Comparison of ENCODE assay signal across 7 cellular contexts in the genomic region with DNA sequence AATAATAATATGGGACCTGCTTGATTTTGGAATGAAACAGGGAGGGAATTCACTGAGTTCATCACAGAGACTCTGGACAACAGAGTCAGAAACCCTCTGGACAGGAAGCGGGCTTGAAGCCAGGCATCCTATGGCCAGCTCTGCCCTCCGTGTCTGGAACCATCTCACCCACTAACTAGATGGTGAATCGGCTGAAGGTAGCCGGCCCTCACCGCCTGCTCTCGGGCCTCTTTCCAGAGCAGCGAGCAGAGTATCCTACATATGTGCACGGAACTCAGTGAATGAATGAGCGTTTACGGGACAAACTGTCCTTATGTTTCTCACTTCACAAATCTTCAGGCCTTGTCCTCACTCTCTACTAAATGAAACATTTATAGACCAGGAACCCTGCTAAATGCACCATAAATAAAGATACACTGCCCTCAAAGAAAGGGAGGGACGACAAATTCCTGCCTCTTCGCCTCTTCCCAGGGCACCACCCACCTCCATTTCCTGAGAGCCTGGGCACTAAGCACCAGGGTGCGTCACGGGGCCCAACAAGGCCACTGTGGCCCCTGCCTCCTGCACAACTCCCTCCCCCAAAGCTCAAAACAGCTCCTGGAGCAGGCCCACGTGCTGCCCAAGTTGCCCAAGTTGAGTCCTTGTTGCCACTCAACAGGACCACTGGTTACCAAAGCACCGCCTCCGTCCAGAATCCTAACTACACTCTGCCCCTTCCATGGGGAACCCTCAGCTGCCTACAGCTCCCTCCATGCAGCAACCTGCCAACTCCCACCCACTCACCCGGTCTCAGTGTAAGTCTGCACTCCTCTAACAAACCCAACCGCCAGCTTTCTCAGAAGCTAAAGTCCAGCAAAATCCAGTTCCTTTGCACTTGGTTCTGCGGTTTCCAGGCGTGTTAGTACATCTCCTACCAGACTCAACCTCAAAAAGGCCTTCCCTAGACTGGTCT.
DNase-seq lines count a peak whose midpoint lies in the region; ATAC-seq and TF ChIP-seq lines count a peak whose summit lies in the region.

No MANE protein-coding gene starts in this region.

- H3K27me3 ChIP-seq in HL-60 (ENCODE audit: insufficient read depth, poor library complexity, severe bottlenecking) (no peaks in the 10 kb centered on the region), RWPE2 (ENCODE audit: insufficient read depth, poor library complexity, severe bottlenecking) (no peaks in the 10 kb centered on the region), rectal smooth muscle tissue (ENCODE audit: control insufficient read depth, insufficient read depth, low read length) (no peaks in the 10 kb centered on the region)

- H3K36me3 ChIP-seq in RWPE2 (ENCODE audit: low read depth) (no peaks in the 10 kb centered on the region), rectal smooth muscle tissue (ENCODE audit: control insufficient read depth, insufficient read depth, low read length) (no peaks in the 10 kb centered on the region)

- H3K9ac ChIP-seq in rectal smooth muscle tissue (ENCODE audit: low read length): no peak overlapping the region

- H3K27ac ChIP-seq in HL-60 (replicated peaks) (no peak overlapping the region), RWPE2 (ENCODE audit: poor library complexity, severe bottlenecking) (peak overlapping the region; percentile 62), rectal smooth muscle tissue (ENCODE audit: low read depth, low read length) (no peak overlapping the region)

- peak; percentile 45 for ATAC-seq in RWPE2 (ENCODE audit: low read depth)
- no peak for ATAC-seq in HG02884 (IDR thresholded peaks at IDR 0.05; ENCODE audit: unreplicated experiment)

- no peak for TF ChIP-seq CTCF in HL-60 (IDR thresholded peaks at IDR 0.05; ENCODE audit: insufficient read depth, low read length)
- no peak for TF ChIP-seq CTCF in RWPE2 (IDR thresholded peaks at IDR 0.05; ENCODE audit: poor library complexity, severe bottlenecking)

- DNase-seq in HL-60 (ENCODE audit: low read depth in 1 of 2, low spot score in 1 of 2) (no peak), RWPE2 (ENCODE audit: low spot score) (no peak), fibroblast of gingiva (ENCODE audit: low read depth) (peak; percentile 17), NCI-H2227 treated with DMSO at 0.1 percent for 48 hours (lab: John Stamatoyannopoulos, UW) (no peak), globus pallidus (ENCODE audit: low spot score) (no peak)

- H3K4me3 ChIP-seq in HL-60 (replicated peaks; ENCODE audit: insufficient read depth, low read length) (peak overlapping the region; percentile 76), RWPE2 (ENCODE audit: severe bottlenecking) (peak overlapping the region; percentile 87), rectal smooth muscle tissue (ENCODE audit: low read length) (peak overlapping the region; percentile 62)

- H3K9me3 ChIP-seq in RWPE2 (ENCODE audit: severe bottlenecking): no peaks in the 10 kb centered on the region

- H3K4me1 ChIP-seq in RWPE2 (ENCODE audit: insufficient read depth, poor library complexity, severe bottlenecking) (peaks cover 42% of the 10 kb centered on the region), rectal smooth muscle tissue (ENCODE audit: control insufficient read depth, insufficient read depth, low read length) (peaks cover 13% of the 10 kb centered on the region)
